In genomic region chr6:15504581-15505350, GRCh38 we compare ENCODE assay signal across 9 cellular contexts.
DNase-seq lines count a peak whose midpoint lies in the region; ATAC-seq, FAIRE-seq and TF ChIP-seq lines count a peak whose summit lies in the region.
"Had no signal": no experiment of that assay in that cellular context is flagged by ENCODE, and none has a peak within 500 bp of the region (broad histone marks: within the 10 kb centered on the region; RNA-seq: fewer than 3 reads in every experiment).

No MANE protein-coding gene starts in this region.

- peak overlapping the region in 6 of 7 donors; percentile 9 to 92 (median 48) for H3K27ac Mint-ChIP-seq in CD14-positive monocyte
- no peak overlapping the region for H3K27ac Mint-ChIP-seq in glutamatergic neuron (ENCODE audit: unreplicated experiment)

- H3K27me3 Mint-ChIP-seq in CD14-positive monocyte (ENCODE audit: low read depth in 3 of 3), result peaks cover 0 to 3% (median 0%) of the 10 kb centered on the region in 3 donors
- H3K27me3 Mint-ChIP-seq in glutamatergic neuron (ENCODE audit: unreplicated experiment), result peaks cover 14% of the 10 kb centered on the region

- intact Hi-C loops in CD14-positive monocyte (cut with micrococcal nuclease), result no loop called here
- intact Hi-C loops in body of pancreas (cut with DNase I), result no loop called here
- intact Hi-C loops in stomach (cut with DNase I; ENCODE audit: low total_unique reads), result loop anchor here (10.0 kb wide), 1 partner anchor 120 kb away; no protein-coding TSS in a partner anchor

- peaks cover 14% of the 10 kb centered on the region for H4K20me1 ChIP-seq in keratinocyte (ENCODE audit: control insufficient read depth, extremely low read depth, insufficient read depth, low read length)

- no peak overlapping the region for H3K4me3 ChIP-seq in body of pancreas
- H3K4me3 ChIP-seq in keratinocyte (ENCODE audit: control insufficient read depth in 2 of 3, extremely low read depth in 1 of 3, insufficient read depth in 2 of 3, low read depth in 1 of 3, low read length in 3 of 3), result peak overlapping the region in 1 of 3 experiments; percentile 16
- H3K4me3 ChIP-seq in stomach, result peak overlapping the region; percentile 1 to 19 (median 12)

- dilution Hi-C loops in keratinocyte (cut with MboI; ENCODE audit: extremely low pct_ligation_motif_present, low sequenced_read_pairs), result no loop called here

- H3K9me3 ChIP-seq in body of pancreas (no peaks in the 10 kb centered on the region), keratinocyte (ENCODE audit: control insufficient read depth, low read depth, low read length) (no peaks in the 10 kb centered on the region), stomach (no peaks in the 10 kb centered on the region)

- H3K4me3 Mint-ChIP-seq in CD14-positive monocyte, result no peak overlapping the region
- H3K4me3 Mint-ChIP-seq in glutamatergic neuron (ENCODE audit: unreplicated experiment), result no peak overlapping the region

- peak overlapping the region; percentile 56 for H3K4me2 ChIP-seq in keratinocyte (ENCODE audit: control insufficient read depth, extremely low read depth, insufficient read depth, low read depth, low read length)

- TF ChIP-seq CTCF in CD14-positive monocyte (IDR thresholded peaks at IDR 0.05) (no peak), body of pancreas (IDR thresholded peaks at IDR 0.05) (peak in 1 of 7 experiments; percentile 14), keratinocyte (optimal IDR thresholded peaks at IDR 0.05 in 1 of 3, IDR thresholded peaks at IDR 0.05 in 1 of 3, conservative IDR thresholded peaks at IDR 0.05 in 1 of 3; ENCODE audit: extremely low read depth in 1 of 3, insufficient read depth in 2 of 3, low read length in 3 of 3) (no peak), stomach (IDR thresholded peaks at IDR 0.05) (no peak), glutamatergic neuron (IDR thresholded peaks at IDR 0.05; ENCODE audit: partially characterized antibody, unreplicated experiment) (no peak)

- WGBS in body of pancreas, 2 donors, result 35 to 42% methylated on average over 26 of the region's 26 CpGs
- 30 to 59% (median 45%) methylated on average over 25 to 26 of the region's 26 CpGs for WGBS in stomach, 5 donors

- H3K36me3 ChIP-seq in body of pancreas (replicated peaks in 1 of 2; ENCODE audit: insufficient read depth in 1 of 2, low read depth in 2 of 2), result no peaks in the 10 kb centered on the region
- peaks cover 23 to 47% of the 10 kb centered on the region in 2 experiments for H3K36me3 ChIP-seq in keratinocyte (ENCODE audit: control insufficient read depth in 2 of 2, extremely low read depth in 1 of 2, insufficient read depth in 2 of 2, low read length in 2 of 2)
- H3K36me3 ChIP-seq in stomach, result peaks cover 27 to 86% (median 68%) of the 10 kb centered on the region in 4 donors

- H3K36me3 Mint-ChIP-seq in CD14-positive monocyte, result peaks cover 89 to 99% of the 10 kb centered on the region in 2 donors
- H3K36me3 Mint-ChIP-seq in glutamatergic neuron (ENCODE audit: unreplicated experiment), result no peaks in the 10 kb centered on the region

- H2AFZ ChIP-seq in keratinocyte (ENCODE audit: control insufficient read depth, low read length), result no peak overlapping the region

- peak overlapping the region; percentile 42 for H3K9ac ChIP-seq in keratinocyte (ENCODE audit: control insufficient read depth, extremely low read depth, insufficient read depth, low read length)

- H3K27me3 ChIP-seq in body of pancreas (no peaks in the 10 kb centered on the region), keratinocyte (ENCODE audit: control insufficient read depth, extremely low read depth, insufficient read depth, low read length) (no peaks in the 10 kb centered on the region), stomach (no peaks in the 10 kb centered on the region)

- TF ChIP-seq POLR2A in body of pancreas (IDR thresholded peaks at IDR 0.05) (no peak), stomach (IDR thresholded peaks at IDR 0.05) (no peak)

- H3K9me1 ChIP-seq in keratinocyte (ENCODE audit: control insufficient read depth, extremely low read depth, insufficient read depth, low read length), result peaks cover 5% of the 10 kb centered on the region

- peak; percentile 71 for ATAC-seq in body of pancreas
- no peak for ATAC-seq in HG02678 (IDR thresholded peaks at IDR 0.05; ENCODE audit: unreplicated experiment)

- peaks cover 10% of the 10 kb centered on the region for H3K79me2 ChIP-seq in keratinocyte (ENCODE audit: control insufficient read depth, insufficient read depth, low read length)

- FAIRE-seq in keratinocyte (lab: Jason Lieb, UNC), result peak; percentile 69

- no peak for DNase-seq in CD14-positive monocyte (ENCODE audit: low spot score)
- DNase-seq in NCI-H146 (lab: John Stamatoyannopoulos, UW), result peak; percentile 78
- peak; percentile 42 to 64 (median 62) for DNase-seq in body of pancreas
- peak; percentile 15 for DNase-seq in keratinocyte (ENCODE audit: low read depth, low spot score)
- peak; percentile 39 for DNase-seq in stomach
- no peak for DNase-seq in NCI-H1436 (lab: John Stamatoyannopoulos, UW)
- DNase-seq in glutamatergic neuron, result no peak

- H3K27ac ChIP-seq in body of pancreas (peak overlapping the region in 3 of 4 donors; percentile 41 to 67 (median 55)), keratinocyte (ENCODE audit: control insufficient read depth, insufficient read depth, low read length) (peak overlapping the region; percentile 30), stomach (peak overlapping the region in 4 of 5 donors; percentile 38 to 81 (median 66))
- H3K27ac ChIP-seq: epithelial cell of prostate had no signal

- H3K4me1 ChIP-seq in body of pancreas, result peaks cover 19% of the 10 kb centered on the region
- H3K4me1 ChIP-seq in keratinocyte (ENCODE audit: control insufficient read depth, extremely low read depth, insufficient read depth, low read length), result peaks cover 13% of the 10 kb centered on the region
- H3K4me1 ChIP-seq in stomach, result peaks cover 16 to 57% (median 29%) of the 10 kb centered on the region in 4 donors

- H3K9me3 Mint-ChIP-seq in CD14-positive monocyte, result peaks cover 0 to 3% (median 0%) of the 10 kb centered on the region in 7 donors
- H3K9me3 Mint-ChIP-seq in glutamatergic neuron (ENCODE audit: unreplicated experiment), result peaks cover 10% of the 10 kb centered on the region

- peaks cover 22% of the 10 kb centered on the region for H3K4me1 Mint-ChIP-seq in CD14-positive monocyte
- peaks cover 39% of the 10 kb centered on the region for H3K4me1 Mint-ChIP-seq in glutamatergic neuron (ENCODE audit: low read depth, unreplicated experiment)

- no peak for TF ChIP-seq EP300 in stomach (IDR thresholded peaks at IDR 0.05)

Comparison
In these comparisons a context has a peak if more than half of its experiments do, and no peak if none do; other contexts are left out.
1. DNase-seq: peak in NCI-H146 (single experiment), body of pancreas (4 of 4), keratinocyte (single experiment) and stomach (single experiment); none in CD14-positive monocyte (single experiment), NCI-H1436 (single experiment) and glutamatergic neuron (single experiment).
2. H3K4me3 ChIP-seq: peak in stomach (4 of 4); none in body of pancreas (0 of 2).
3. Peak in every context shown above with its lines, with median percentiles within 50 percentile points of each other: H3K27ac ChIP-seq.